8 cellular contexts compared by ENCODE assay signal in the genomic region with DNA sequence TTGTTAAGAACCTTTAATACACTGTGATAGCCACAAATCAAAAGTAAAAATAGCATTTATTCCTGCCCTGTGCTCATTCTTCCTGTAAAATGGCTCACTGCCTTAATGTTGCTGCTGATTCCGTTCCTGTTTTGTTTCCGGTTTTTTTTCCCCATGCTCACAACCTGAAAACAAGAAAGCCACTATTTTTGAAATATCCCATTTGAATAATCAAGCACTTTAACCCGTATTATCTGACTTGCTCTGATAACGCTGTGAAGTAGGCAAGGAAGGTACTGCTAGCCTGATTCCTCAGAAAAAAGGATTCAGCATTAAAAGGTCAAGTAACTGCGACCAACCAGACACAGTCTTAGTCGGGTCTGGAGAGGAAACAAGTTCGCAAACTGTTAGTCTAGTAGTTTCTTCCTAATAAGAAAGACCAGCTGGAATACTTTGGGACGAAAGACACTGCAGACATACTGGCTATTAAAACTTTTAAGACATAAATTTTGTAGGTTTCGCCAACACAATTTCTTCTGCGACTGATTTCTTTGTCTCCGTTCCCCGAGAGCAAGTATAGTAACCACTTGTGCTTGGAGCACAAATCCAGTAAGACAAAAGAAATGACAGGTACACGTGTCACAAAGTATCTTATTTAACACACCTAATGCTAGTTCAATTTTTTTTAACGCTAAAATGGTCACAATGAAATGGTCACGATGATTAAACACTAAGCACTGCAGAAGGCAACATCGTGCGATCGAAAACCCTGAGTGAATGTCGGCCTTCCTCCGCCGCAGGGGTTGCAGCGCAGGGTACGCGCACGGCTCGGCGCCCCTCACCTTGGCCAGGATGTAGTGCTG. TPM values are rescaled to one million over a fixed set of nuclear protein-coding genes. Genes with fewer than 3 reads are reported as not detected.
DNase-seq lines count a peak whose midpoint lies in the region; ATAC-seq, FAIRE-seq and TF ChIP-seq lines count a peak whose summit lies in the region.

No MANE protein-coding gene starts in this region.

- H3K4me1 ChIP-seq in pancreas, result peaks cover 6 to 15% (median 9%) of the 10 kb centered on the region in 3 donors

- 0 to 1% methylated on average over 27 of the region's 27 CpGs for WGBS in pancreas, 2 donors

- no peaks in the 10 kb centered on the region for H3K36me3 ChIP-seq in pancreas

- no peaks in the 10 kb centered on the region for H3K9me3 ChIP-seq in pancreas

- peak overlapping the region; percentile 93 for H3K27ac Mint-ChIP-seq in HFFc6
- peak overlapping the region; percentile 94 for H3K27ac Mint-ChIP-seq in activated CD8-positive, alpha-beta T cell treated with anti-CD3 and anti-CD28 coated beads, Interleukin-2, amount 10 ng/mL, durations not matched to agents 7 days and 5 days

- POLR2A ChIA-PET in activated CD8-positive, alpha-beta T cell treated with anti-CD3 and anti-CD28 coated beads, Interleukin-2, amount 10 ng/mL, durations not matched to agents 7 days and 5 days (lab: Charles Lee), result interaction anchor here (2.4 to 3.1 kb wide), 2 partner anchors 20 to 190 kb away, joined by 8 to 31 read pairs; a partner anchor contains a TSS

- peaks cover 12% of the 10 kb centered on the region; the same call in 1 of the 2 replicates for H3K36me3 Mint-ChIP-seq in HFFc6 (ENCODE audit: low read depth)
- H3K36me3 Mint-ChIP-seq in activated CD8-positive, alpha-beta T cell treated with anti-CD3 and anti-CD28 coated beads, Interleukin-2, amount 10 ng/mL, durations not matched to agents 7 days and 5 days (ENCODE audit: low read depth), result peaks cover 26% of the 10 kb centered on the region

- ATAC-seq in activated CD8-positive, alpha-beta T cell treated with anti-CD3 and anti-CD28 coated beads, Interleukin-2, amount 10 ng/mL, durations not matched to agents 7 days and 5 days, result no peak
- ATAC-seq in pancreas, result peak; percentile 13 to 33 (median 19)

- H3K9me3 Mint-ChIP-seq in HFFc6, result no peaks in the 10 kb centered on the region
- H3K9me3 Mint-ChIP-seq in activated CD8-positive, alpha-beta T cell treated with anti-CD3 and anti-CD28 coated beads, Interleukin-2, amount 10 ng/mL, durations not matched to agents 7 days and 5 days (ENCODE audit: insufficient read depth), result no peaks in the 10 kb centered on the region

- CTCF ChIA-PET in activated CD8-positive, alpha-beta T cell treated with anti-CD3 and anti-CD28 coated beads, Interleukin-2, amount 10 ng/mL, durations not matched to agents 7 days and 5 days (lab: Charles Lee), result interaction anchor here (1.2 kb wide), 1 partner anchor 30 kb away, joined by 4 read pairs; no protein-coding TSS in a partner anchor

- FAIRE-seq in pancreas (lab: Jason Lieb, UNC), result no peak
- FAIRE-seq in GM19239 (lab: Jason Lieb, UNC), result no peak

- intact Hi-C loops in pancreas (cut with DNase I), result no loop called here

- H3K27me3 Mint-ChIP-seq in HFFc6 (ENCODE audit: insufficient read depth), result peaks cover 8% of the 10 kb centered on the region
- H3K27me3 Mint-ChIP-seq in activated CD8-positive, alpha-beta T cell treated with anti-CD3 and anti-CD28 coated beads, Interleukin-2, amount 10 ng/mL, durations not matched to agents 7 days and 5 days (ENCODE audit: low read depth), result no peaks in the 10 kb centered on the region

- no peak for TF ChIP-seq CTCF in HFFc6 (IDR thresholded peaks at IDR 0.05)
- TF ChIP-seq CTCF in pancreas (IDR thresholded peaks at IDR 0.05), result no peak

- H3K4me1 Mint-ChIP-seq in HFFc6 (ENCODE audit: low read depth), result peaks cover 26% of the 10 kb centered on the region
- H3K4me1 Mint-ChIP-seq in activated CD8-positive, alpha-beta T cell treated with anti-CD3 and anti-CD28 coated beads, Interleukin-2, amount 10 ng/mL, durations not matched to agents 7 days and 5 days (ENCODE audit: low read depth), result peaks cover 37% of the 10 kb centered on the region

- peak overlapping the region; percentile 35 to 88 (median 78) for H3K4me3 ChIP-seq in pancreas

- DNase-seq in NCI-H1417 (lab: John Stamatoyannopoulos, UW) (peak; percentile 60 to 84 (median 75)), NCI-H1417 treated with DMSO at 0.1 percent for 48 hours (lab: John Stamatoyannopoulos, UW) (no peak), HFFc6 (peak; percentile 7), NCI-H1092 (lab: John Stamatoyannopoulos, UW) (peak; percentile 37), germinal center (ENCODE audit: low spot score) (peak; percentile 15), pancreas (peak in 1 of 6 donors; percentile 23), GM19239 (ENCODE audit: insufficient read length, low spot score) (no peak)
- DNase-seq in activated CD8-positive, alpha-beta T cell treated with anti-CD3 and anti-CD28 coated beads, Interleukin-2, amount 10 ng/mL, durations not matched to agents 7 days and 5 days, result peak; percentile 31

- peak overlapping the region; percentile 90 for H3K4me3 Mint-ChIP-seq in HFFc6
- peak overlapping the region; percentile 83 for H3K4me3 Mint-ChIP-seq in activated CD8-positive, alpha-beta T cell treated with anti-CD3 and anti-CD28 coated beads, Interleukin-2, amount 10 ng/mL, durations not matched to agents 7 days and 5 days

- no peaks in the 10 kb centered on the region for H3K27me3 ChIP-seq in pancreas

- peak overlapping the region; percentile 92 to 98 (median 96) for H3K27ac ChIP-seq in pancreas

RNA-seq across cellular contexts. Expression of a gene that starts 0.8 kb away (rescaled TPM):
- total RNA-seq in HFFc6 (2021; fragmentation: NEBNext Ultra II Directional; extraction: Animal tissue kit (Norgen Biotek cat#: 25700)), result 10 to 100 TPM; 13.3 to 17.5 (median 14.8) TPM
- total RNA-seq in activated CD8-positive, alpha-beta T cell treated with anti-CD3 and anti-CD28 coated beads, Interleukin-2, amount 10 ng/mL, durations not matched to agents 7 days and 5 days, result 10 to 100 TPM; 14.7 to 15.5 TPM
- 1 to 10 TPM; 6.3 to 9.6 (median 7.7) TPM for total RNA-seq in pancreas
- polyA plus RNA-seq in pancreas, result 1 to 10 TPM; 4.7 to 5.3 TPM

Comparison
In these comparisons a context has a peak if more than half of its experiments do, and no peak if none do; other contexts are left out.
1. DNase-seq: peak in NCI-H1417 (3 of 3), HFFc6 (single experiment), NCI-H1092 (single experiment), activated CD8-positive, alpha-beta T cell treated with anti-CD3 and anti-CD28 coated beads, Interleukin-2, amount 10 ng/mL, durations not matched to agents 7 days and 5 days (single experiment) and germinal center (single experiment); none in NCI-H1417 treated with DMSO at 0.1 percent for 48 hours (single experiment) and GM19239 (single experiment).